10 cellular contexts compared by ENCODE assay signal in genomic region chr21:45227735-45228134, GRCh38. TPM values are rescaled to one million over a fixed set of nuclear protein-coding genes. Genes with fewer than 3 reads are reported as not detected.
DNase-seq lines count a peak whose midpoint lies in the region; ATAC-seq and TF ChIP-seq lines count a peak whose summit lies in the region.
"Had no signal": no experiment of that assay in that cellular context is flagged by ENCODE, and none has a peak within 500 bp of the region (broad histone marks: within the 10 kb centered on the region; RNA-seq: fewer than 3 reads in every experiment).

No MANE protein-coding gene starts in this region.

- H3K4me3 Mint-ChIP-seq in activated T-cell treated with anti-CD3 and anti-CD28 coated beads, Interleukin-2, amount 50 U/mL, for 4 hours = peak overlapping the region; percentile 11
- H3K4me3 Mint-ChIP-seq in osteocyte (ENCODE audit: unreplicated experiment) = no peak overlapping the region

- H3K27ac Mint-ChIP-seq in osteocyte (ENCODE audit: unreplicated experiment) = peak overlapping the region; percentile 67

- H3K27me3 Mint-ChIP-seq in activated T-cell treated with anti-CD3 and anti-CD28 coated beads, Interleukin-2, amount 50 U/mL, for 4 hours (ENCODE audit: low read depth) = no peaks in the 10 kb centered on the region
- no peaks in the 10 kb centered on the region for H3K27me3 Mint-ChIP-seq in osteocyte (ENCODE audit: unreplicated experiment)

- ATAC-seq in activated T-cell treated with anti-CD3 and anti-CD28 coated beads, Interleukin-2, amount 50 U/mL, for 4 hours = no peak
- ATAC-seq in GM18858 (IDR thresholded peaks at IDR 0.05; ENCODE audit: unreplicated experiment) = no peak

- DNase-seq in activated T-cell treated with anti-CD3 and anti-CD28 coated beads, Interleukin-2, amount 50 U/mL, for 4 hours = no peak
- no peak for DNase-seq in activated T-cell treated with anti-CD3 and anti-CD28 coated beads, Interleukin-2, amount 50 U/mL, for 1 hour
- peak; percentile 12 for DNase-seq in SHP77 treated with DMSO at 0.1 percent for 48 hours (lab: John Stamatoyannopoulos, UW)
- DNase-seq in cerebellum (ENCODE audit: low spot score) = peak; percentile 72
- no peak for DNase-seq in osteocyte (ENCODE audit: extremely low spot score, unreplicated experiment)
- DNase-seq in HPDE6-E6E7 (ENCODE audit: extremely low spot score) = no peak
- DNase-seq in NCI-H2196 (lab: John Stamatoyannopoulos, UW; ENCODE audit: unreplicated experiment) = no peak
- DNase-seq: NCI-H187, testis had no signal

- H3K36me3 Mint-ChIP-seq in activated T-cell treated with anti-CD3 and anti-CD28 coated beads, Interleukin-2, amount 50 U/mL, for 4 hours (ENCODE audit: insufficient read depth) = no peaks in the 10 kb centered on the region
- peaks cover 10% of the 10 kb centered on the region for H3K36me3 Mint-ChIP-seq in osteocyte (ENCODE audit: unreplicated experiment)

- peaks cover 53% of the 10 kb centered on the region for H3K4me1 Mint-ChIP-seq in activated T-cell treated with anti-CD3 and anti-CD28 coated beads, Interleukin-2, amount 50 U/mL, for 4 hours (ENCODE audit: low read depth)
- peaks cover 25% of the 10 kb centered on the region for H3K4me1 Mint-ChIP-seq in osteocyte (ENCODE audit: unreplicated experiment)

- no peak for TF ChIP-seq CTCF in osteocyte (IDR thresholded peaks at IDR 0.05)

- H3K9me3 Mint-ChIP-seq in activated T-cell treated with anti-CD3 and anti-CD28 coated beads, Interleukin-2, amount 50 U/mL, for 4 hours = no peaks in the 10 kb centered on the region
- H3K9me3 Mint-ChIP-seq in osteocyte (ENCODE audit: unreplicated experiment) = no peaks in the 10 kb centered on the region

RNA-seq across cellular contexts. Expression of gene POFUT2, which starts 60.0 kb away (rescaled TPM):
- 10 to 100 TPM; 14.4 to 17.1 (median 15.1) TPM for total RNA-seq in activated T-cell treated with anti-CD3 and anti-CD28 coated beads, Interleukin-2, amount 50 U/mL, for 4 hours
- 14.2 TPM for total RNA-seq in cerebellum
- 62.7 and 63.7 TPM in 2 replicates for total RNA-seq in osteocyte

Comparison
In these comparisons a context has a peak if more than half of its experiments do, and no peak if none do; other contexts are left out.
1. DNase-seq: peak in SHP77 treated with DMSO at 0.1 percent for 48 hours (single experiment) and cerebellum (single experiment); none in activated T-cell treated with anti-CD3 and anti-CD28 coated beads, Interleukin-2, amount 50 U/mL, for 4 hours (single experiment), activated T-cell treated with anti-CD3 and anti-CD28 coated beads, Interleukin-2, amount 50 U/mL, for 1 hour (single experiment), osteocyte (single experiment), HPDE6-E6E7 (single experiment) and NCI-H2196 (single experiment).